In the genomic region with DNA sequence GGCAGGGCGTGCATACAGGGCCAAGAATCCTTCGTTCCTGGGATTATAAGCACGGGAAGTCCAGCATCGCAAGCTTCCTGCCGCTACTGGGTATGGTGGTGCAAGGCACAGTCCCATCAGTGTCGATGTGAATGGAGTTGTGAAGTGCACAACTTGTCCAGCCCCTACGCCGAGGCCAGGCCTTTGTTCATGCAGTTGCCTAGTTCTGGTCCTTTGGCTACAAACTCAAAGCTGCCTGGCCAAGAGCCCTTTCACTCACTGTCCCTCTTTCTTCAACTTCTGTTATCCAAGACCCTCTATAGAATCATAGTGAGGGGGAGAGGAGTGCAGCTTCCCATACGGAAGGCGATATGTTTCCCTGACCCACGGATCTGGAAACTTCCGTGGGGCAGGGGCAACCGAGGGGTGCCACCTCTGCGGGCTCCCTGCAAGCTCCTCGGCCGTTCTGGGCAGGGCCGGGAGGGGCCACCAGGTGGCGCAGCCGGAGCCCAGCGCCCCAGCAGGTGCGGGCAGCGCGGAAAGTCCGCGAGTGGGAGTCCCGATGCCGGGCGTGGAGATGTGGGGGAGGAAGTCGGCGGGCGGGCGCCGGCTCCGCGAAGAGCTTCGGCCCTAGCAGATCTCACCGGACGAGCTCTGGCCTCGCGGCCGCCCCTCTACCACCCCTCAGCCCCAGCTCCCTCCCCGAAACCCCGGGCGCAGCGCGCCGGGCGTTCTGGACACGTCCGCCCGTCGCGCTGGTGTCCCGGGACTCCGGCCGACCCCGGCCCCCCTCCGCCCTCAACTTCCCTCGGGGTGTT, we compare ENCODE assay signal across 8 cellular contexts. TPM values are rescaled to one million over a fixed set of nuclear protein-coding genes. Genes with fewer than 3 reads are reported as not detected.
DNase-seq lines count a peak whose midpoint lies in the region; ATAC-seq and TF ChIP-seq lines count a peak whose summit lies in the region.

No MANE protein-coding gene starts in this region.

- peak overlapping the region; percentile 39 for H3K4me3 ChIP-seq in parathyroid adenoma (ENCODE audit: low read depth, low read length)

- peak overlapping the region; percentile 80 for H2AFZ ChIP-seq in parathyroid adenoma

- H3K36me3 Mint-ChIP-seq in type B pancreatic cell: no peaks in the 10 kb centered on the region

- H3K9me3 ChIP-seq in parathyroid adenoma (ENCODE audit: control insufficient read depth, low read length): no peaks in the 10 kb centered on the region

- no peak overlapping the region for H3K27ac Mint-ChIP-seq in type B pancreatic cell

- no peaks in the 10 kb centered on the region for H3K9me3 Mint-ChIP-seq in type B pancreatic cell

- no peaks in the 10 kb centered on the region for H3K79me2 ChIP-seq in parathyroid adenoma

- no peak overlapping the region for H3K27ac ChIP-seq in RWPE1
- H3K27ac ChIP-seq in parathyroid adenoma: no peak overlapping the region

- H3K36me3 ChIP-seq in parathyroid adenoma (ENCODE audit: control insufficient read depth, insufficient read depth, low read length): no peaks in the 10 kb centered on the region

- peak in 12 of 14 donors; percentile 8 to 77 (median 54) for DNase-seq in C1 segment of cervical spinal cord (lab: John Stamatoyannopoulos, UW)
- DNase-seq in RWPE1 (ENCODE audit: low spot score): peak; percentile 62
- DNase-seq in activated naive CD4-positive, alpha-beta T cell treated with Interleukin-2 at 50 U/mL for 16 hours: peak; percentile 92
- DNase-seq in Right ventricle myocardium superior: peak; percentile 80
- peak; percentile 83 for DNase-seq in type B pancreatic cell (ENCODE audit: extremely low spot score, unreplicated experiment)

- no peak overlapping the region for H3K9ac ChIP-seq in parathyroid adenoma

- intact Hi-C loops in Right ventricle myocardium superior (cut with DNase I): loop anchor here (10.0 kb wide), 1 partner anchor 121 kb away; no protein-coding TSS in a partner anchor

- TF ChIP-seq CTCF in RWPE1 (conservative IDR thresholded peaks at IDR 0.05; ENCODE audit: low read depth) (peak; percentile 94), parathyroid adenoma (IDR thresholded peaks at IDR 0.05) (peak; percentile 77), type B pancreatic cell (conservative IDR thresholded peaks at IDR 0.05) (peak; percentile 99)

- H3K4me3 Mint-ChIP-seq in type B pancreatic cell: peak overlapping the region; percentile 87

- CTCF ChIA-PET in RWPE1 (lab: Yijun Ruan, JAX): interaction anchor here (0.6 to 1.9 kb wide), 48 partner anchors 10 to 1399 kb away, joined by 3 to 26 read pairs (median 4); a partner anchor contains a TSS

- ATAC-seq in GM19324 (IDR thresholded peaks at IDR 0.05; ENCODE audit: low FRiP score, unreplicated experiment): peak; percentile 71
- ATAC-seq in HG03442 (IDR thresholded peaks at IDR 0.05; ENCODE audit: unreplicated experiment): peak; percentile 60
- peak; percentile 96 for ATAC-seq in Right ventricle myocardium superior (ENCODE audit: poor library complexity)

- H3K4me2 ChIP-seq in parathyroid adenoma (ENCODE audit: low read length): peak overlapping the region; percentile 64

- H3K4me1 ChIP-seq in parathyroid adenoma: no peaks in the 10 kb centered on the region

- H3K4me1 Mint-ChIP-seq in type B pancreatic cell (ENCODE audit: unreplicated experiment): peaks cover 9% of the 10 kb centered on the region

- no peaks in the 10 kb centered on the region for H3K27me3 ChIP-seq in parathyroid adenoma (ENCODE audit: control insufficient read depth, insufficient read depth, low read length)

- POLR2A ChIA-PET in RWPE1 (lab: Yijun Ruan, JAX; ENCODE audit: low non-redundant PET): no interaction called here

- peaks cover 55% of the 10 kb centered on the region for H3K27me3 Mint-ChIP-seq in type B pancreatic cell

RNA-seq across cellular contexts. Expression of a gene that starts 0.7 kb away (rescaled TPM):
- 0.11 TPM for total RNA-seq in Right ventricle myocardium superior
- 3.0 and 6.6 TPM in 2 replicates for total RNA-seq in type B pancreatic cell (ENCODE audit: low replicate concordance)
